14 cellular contexts compared by ENCODE assay signal in the genomic region with DNA sequence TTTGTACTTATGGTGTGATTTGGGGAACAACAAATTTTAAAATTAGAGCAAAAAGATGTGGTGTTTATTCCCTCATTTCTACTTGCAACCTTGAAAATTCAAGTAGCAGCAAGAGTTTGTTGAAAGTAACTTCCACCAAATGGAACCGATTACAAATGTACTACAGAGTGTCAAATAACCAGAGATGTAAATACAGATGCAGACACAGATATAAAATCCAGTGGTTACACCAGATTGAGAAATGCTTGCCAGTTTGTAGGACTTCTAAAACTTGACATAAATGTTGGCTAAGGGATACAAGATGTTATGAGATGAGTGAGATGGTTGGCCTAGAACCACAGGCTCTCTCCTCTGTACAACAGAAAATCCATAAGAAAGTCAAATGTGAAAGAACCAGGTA.
A peak's percentile ranks its signal among the peaks of the same experiment; 100 is the strongest.
DNase-seq lines count a peak whose midpoint lies in the region; TF ChIP-seq lines count a peak whose summit lies in the region.
"Had no signal": no experiment of that assay in that cellular context is flagged by ENCODE, and none has a peak within 500 bp of the region (broad histone marks: within the 10 kb centered on the region; RNA-seq: fewer than 3 reads in every experiment).

No MANE protein-coding gene starts in this region.

- H3K4me1 ChIP-seq in suprapubic skin (peaks cover 3% of the 10 kb centered on the region), BE2C (no peaks in the 10 kb centered on the region)
- H3K4me1 ChIP-seq: A549 had no signal

- TF ChIP-seq CTCF in AG10803 (conservative IDR thresholded peaks at IDR 0.05; ENCODE audit: low read length) (no peak), SU-DHL-6 (IDR thresholded peaks at IDR 0.05; ENCODE audit: insufficient read depth, low read length, poor library complexity, severe bottlenecking) (no peak), suprapubic skin (IDR thresholded peaks at IDR 0.05) (no peak), BE2C (IDR thresholded peaks at IDR 0.05; ENCODE audit: low read depth, low read length) (no peak)

- no peak for TF ChIP-seq POLR2A in suprapubic skin (IDR thresholded peaks at IDR 0.05)

- H3F3A ChIP-seq in SU-DHL-6 (ENCODE audit: insufficient read depth): peaks cover 34% of the 10 kb centered on the region

- H3K36me3 ChIP-seq in SU-DHL-6 (ENCODE audit: low read length) (no peaks in the 10 kb centered on the region), suprapubic skin (no peaks in the 10 kb centered on the region), BE2C (no peaks in the 10 kb centered on the region)

- DNase-seq in AG10803 (ENCODE audit: low read depth) (peak; percentile 49), fibroblast of the conjunctiva (ENCODE audit: low read depth) (peak; percentile 24), NCI-H748 treated with DMSO at 0.1 percent for 48 hours (lab: John Stamatoyannopoulos, UW) (no peak), NCI-H2107 treated with DMSO at 0.1 percent for 48 hours (lab: John Stamatoyannopoulos, UW; ENCODE audit: unreplicated experiment) (no peak), suprapubic skin (ENCODE audit: low spot score in 2 of 2) (no peak), BE2C (no peak)
- DNase-seq: CD4-positive, alpha-beta memory T cell; DMS79; EL; HCEC 1CT; HFFc6 had no signal

- H3K9ac ChIP-seq in SU-DHL-6 (ENCODE audit: low read length): peak overlapping the region; percentile 41; the same call in 1 of the 2 replicates

- no peaks in the 10 kb centered on the region for H3K79me2 ChIP-seq in SU-DHL-6 (ENCODE audit: insufficient read depth, low read length)

- H3K27ac ChIP-seq in SU-DHL-6 (ENCODE audit: low read depth, low read length) (peak overlapping the region; percentile 87), suprapubic skin (no peak overlapping the region)
- H3K27ac ChIP-seq: A549, C4-2B had no signal

- H4K20me1 ChIP-seq in SU-DHL-6 (ENCODE audit: low read depth, low read length): no peaks in the 10 kb centered on the region

- 63% methylated on average over 1 of the region's 1 CpG for WGBS in suprapubic skin

- H3K9me2 ChIP-seq in SU-DHL-6 (replicated peaks; ENCODE audit: insufficient read depth, low read length): no peaks in the 10 kb centered on the region

- peak overlapping the region; percentile 27 for H3K4me2 ChIP-seq in SU-DHL-6 (ENCODE audit: low read depth, low read length, poor library complexity, severe bottlenecking)
- H3K4me2 ChIP-seq: A549 had no signal

- H3K9me3 ChIP-seq in SU-DHL-6 (ENCODE audit: insufficient read depth, low read length) (no peaks in the 10 kb centered on the region), suprapubic skin (no peaks in the 10 kb centered on the region), BE2C (no peaks in the 10 kb centered on the region)
- H3K9me3 ChIP-seq: A549 had no signal

- H3K4me3 ChIP-seq in AG10803 (ENCODE audit: low read length): no peak overlapping the region
- H3K4me3 ChIP-seq in SU-DHL-6 (ENCODE audit: insufficient read depth, low read length, poor library complexity, severe bottlenecking): no peak overlapping the region
- no peak overlapping the region for H3K4me3 ChIP-seq in suprapubic skin
- no peak overlapping the region for H3K4me3 ChIP-seq in BE2C (ENCODE audit: low read depth, low read length)
- H3K4me3 ChIP-seq: A549 had no signal

- no peak overlapping the region for H2AFZ ChIP-seq in SU-DHL-6 (ENCODE audit: low read depth, low read length, severe bottlenecking)

- no peak for TF ChIP-seq EP300 in suprapubic skin (IDR thresholded peaks at IDR 0.05)

- no peaks in the 10 kb centered on the region for H3K27me3 ChIP-seq in SU-DHL-6 (ENCODE audit: low read length)
- H3K27me3 ChIP-seq in suprapubic skin: no peaks in the 10 kb centered on the region
- no peaks in the 10 kb centered on the region for H3K27me3 ChIP-seq in BE2C

Comparison
In these comparisons a context has a peak if more than half of its experiments do, and no peak if none do; other contexts are left out.
1. DNase-seq: peak in AG10803 (single experiment) and fibroblast of the conjunctiva (single experiment); none in NCI-H748 treated with DMSO at 0.1 percent for 48 hours (single experiment), NCI-H2107 treated with DMSO at 0.1 percent for 48 hours (single experiment), suprapubic skin (0 of 2) and BE2C (single experiment).